ENCODE assay signal across 18 cellular contexts in the genomic region with DNA sequence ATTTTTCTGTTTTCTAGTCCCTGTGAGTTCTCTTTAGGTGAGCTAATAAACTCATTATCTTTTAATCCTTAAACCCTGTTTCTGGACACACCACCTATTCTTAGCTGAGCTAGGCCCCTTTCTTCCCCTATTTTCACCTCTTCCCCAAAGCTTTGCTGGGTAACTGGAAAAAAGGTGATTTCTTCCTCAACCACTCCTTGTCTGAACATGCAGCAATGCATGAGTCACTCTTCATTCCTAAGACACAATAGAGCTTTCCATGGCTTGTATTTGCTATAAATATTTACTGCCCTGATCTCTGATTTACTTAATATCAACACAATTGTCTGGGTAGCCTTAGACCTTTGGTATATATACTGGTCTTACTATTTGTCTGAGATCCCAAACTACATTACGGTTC.
DNase-seq lines count a peak whose midpoint lies in the region; ATAC-seq, FAIRE-seq and TF ChIP-seq lines count a peak whose summit lies in the region.
"Had no signal": no experiment of that assay in that cellular context is flagged by ENCODE, and none has a peak within 500 bp of the region (broad histone marks: within the 10 kb centered on the region; RNA-seq: fewer than 3 reads in every experiment).

No MANE protein-coding gene starts in this region.

- TF ChIP-seq POLR2A in stomach (IDR thresholded peaks at IDR 0.05): no peak

- H3K9me3 ChIP-seq in astrocyte (ENCODE audit: insufficient read depth, low read depth, low read length) (no peaks in the 10 kb centered on the region), hepatocyte (ENCODE audit: low read depth) (no peaks in the 10 kb centered on the region), stomach (no peaks in the 10 kb centered on the region)
- H3K9me3 ChIP-seq: esophagus muscularis mucosa had no signal

- no peak for FAIRE-seq in astrocyte (lab: Jason Lieb, UNC)
- FAIRE-seq: K562, TTC549 had no signal

- H3K27me3 Mint-ChIP-seq in HFFc6 (ENCODE audit: insufficient read depth) (no peaks in the 10 kb centered on the region), astrocyte (ENCODE audit: low read depth, unreplicated experiment) (no peaks in the 10 kb centered on the region)

- H3K4me1 Mint-ChIP-seq in HFFc6 (ENCODE audit: low read depth): peaks cover 70% of the 10 kb centered on the region
- H3K4me1 Mint-ChIP-seq in astrocyte (ENCODE audit: low read depth, unreplicated experiment): peaks cover 27% of the 10 kb centered on the region

- H3K27me3 ChIP-seq in astrocyte (ENCODE audit: insufficient read depth, low read length) (no peaks in the 10 kb centered on the region), hepatocyte (no peaks in the 10 kb centered on the region), stomach (no peaks in the 10 kb centered on the region)
- H3K27me3 ChIP-seq: esophagus muscularis mucosa had no signal

- H3K9ac ChIP-seq in astrocyte (ENCODE audit: low read length): no peak overlapping the region

- H3K9me3 Mint-ChIP-seq in HFFc6: no peaks in the 10 kb centered on the region
- H3K9me3 Mint-ChIP-seq in astrocyte (ENCODE audit: unreplicated experiment): peaks cover 2% of the 10 kb centered on the region

- H3K79me2 ChIP-seq in astrocyte (ENCODE audit: insufficient read depth, low read length) (no peaks in the 10 kb centered on the region), hepatocyte (no peaks in the 10 kb centered on the region)

- H3K36me3 Mint-ChIP-seq in HFFc6 (ENCODE audit: low read depth): peaks cover 4% of the 10 kb centered on the region; the same call in 1 of the 2 replicates
- no peaks in the 10 kb centered on the region for H3K36me3 Mint-ChIP-seq in astrocyte (ENCODE audit: low read depth, unreplicated experiment)
- H3K36me3 Mint-ChIP-seq: CD4-positive, CD25-positive, alpha-beta regulatory T cell had no signal

- peak overlapping the region; percentile 53; the same call in 1 of the 2 replicates for H3K27ac Mint-ChIP-seq in HFFc6
- H3K27ac Mint-ChIP-seq in astrocyte (ENCODE audit: unreplicated experiment): peak overlapping the region; percentile 95
- H3K27ac Mint-ChIP-seq: CD4-positive, CD25-positive, alpha-beta regulatory T cell had no signal

- no peak for ATAC-seq in GM21576 (IDR thresholded peaks at IDR 0.05; ENCODE audit: unreplicated experiment)
- ATAC-seq: K562; stimulated activated naive CD8-positive, alpha-beta T cell treated with anti-CD3 and anti-CD28 coated beads, Interleukin-15, Interleukin-2, amounts not matched to agents 100 U/mL and 50 U/mL, for 24 hours had no signal

- peaks cover 20% of the 10 kb centered on the region for H3K4me1 ChIP-seq in astrocyte (ENCODE audit: insufficient read depth, low read length)
- H3K4me1 ChIP-seq in hepatocyte (ENCODE audit: insufficient read depth): peaks cover 23% of the 10 kb centered on the region
- H3K4me1 ChIP-seq in stomach: peaks cover 0 to 24% (median 4%) of the 10 kb centered on the region in 4 donors

- WGBS in hepatocyte (ENCODE audit: low lambda C conversion rate, missing lambda C conversion rate): 74% methylated on average over 1 of the region's 1 CpG
- WGBS in stomach, 5 donors: 33 to 57% (median 34%) methylated on average over 1 of the region's 1 CpG

- H3K4me2 ChIP-seq in astrocyte (ENCODE audit: low read length) (peak overlapping the region; percentile 40), hepatocyte (no peak overlapping the region)

- intact Hi-C loops in stomach (cut with DNase I; ENCODE audit: low total_unique reads): no loop called here

- peak; percentile 28 for DNase-seq in HFFc6
- DNase-seq in astrocyte (ENCODE audit: low read depth): peak; percentile 81
- DNase-seq in hepatocyte (ENCODE audit: low spot score): no peak
- no peak for DNase-seq in stomach
- no peak for DNase-seq in retina
- DNase-seq in GDM1 (lab: John Stamatoyannopoulos, UW): no peak
- DNase-seq: activated CD8-positive, alpha-beta memory T cell treated with anti-CD3 and anti-CD28 coated beads for 24 hours; activated gamma-delta T cell; CD4-positive, CD25-positive, alpha-beta regulatory T cell; central memory CD4-positive, alpha-beta T cell; NCI-H1694; NCI-H526 treated with DMSO at 0.1 percent for 48 hours; Right ventricle myocardium superior; stimulated activated naive CD8-positive, alpha-beta T cell treated with anti-CD3 and anti-CD28 coated beads, Interleukin-15, Interleukin-2, amounts not matched to agents 100 U/mL and 50 U/mL, for 24 hours had no signal

- H3K4me3 Mint-ChIP-seq in HFFc6 (peak overlapping the region; percentile 33), astrocyte (ENCODE audit: unreplicated experiment) (no peak overlapping the region)
- H3K4me3 Mint-ChIP-seq: CD4-positive, CD25-positive, alpha-beta regulatory T cell had no signal

- no peak for TF ChIP-seq EP300 in stomach (IDR thresholded peaks at IDR 0.05)

- H3K27ac ChIP-seq in astrocyte (ENCODE audit: low read depth, low read length) (peak overlapping the region; percentile 54), hepatocyte (peak overlapping the region; percentile 88), stomach (peak overlapping the region in 4 of 5 donors; percentile 49 to 79 (median 62))
- H3K27ac ChIP-seq: esophagus muscularis mucosa had no signal

- TF ChIP-seq CTCF in HFFc6 (IDR thresholded peaks at IDR 0.05): no peak
- no peak for TF ChIP-seq CTCF in astrocyte (IDR thresholded peaks at IDR 0.05; ENCODE audit: insufficient read depth, low read depth, low read length)
- TF ChIP-seq CTCF in hepatocyte (IDR thresholded peaks at IDR 0.05; ENCODE audit: poor library complexity): no peak
- TF ChIP-seq CTCF in stomach (IDR thresholded peaks at IDR 0.05): no peak

- H3K4me3 ChIP-seq in astrocyte (ENCODE audit: insufficient read depth, low read depth, low read length) (no peak overlapping the region), hepatocyte (no peak overlapping the region), stomach (no peak overlapping the region)
- H3K4me3 ChIP-seq: esophagus muscularis mucosa, K562 had no signal

- H3K36me3 ChIP-seq in astrocyte (ENCODE audit: insufficient read depth, low read length): no peaks in the 10 kb centered on the region
- no peaks in the 10 kb centered on the region for H3K36me3 ChIP-seq in hepatocyte (replicated peaks; ENCODE audit: insufficient read depth, low read depth)
- no peaks in the 10 kb centered on the region for H3K36me3 ChIP-seq in stomach
- H3K36me3 ChIP-seq: esophagus muscularis mucosa had no signal

- H2AFZ ChIP-seq in astrocyte (ENCODE audit: low read depth, low read length) (no peak overlapping the region), hepatocyte (no peak overlapping the region)

- H3K9me2 ChIP-seq in hepatocyte (replicated peaks; ENCODE audit: insufficient read depth): no peaks in the 10 kb centered on the region

- H4K20me1 ChIP-seq in astrocyte (ENCODE audit: insufficient read depth, low read length) (no peaks in the 10 kb centered on the region), hepatocyte (ENCODE audit: insufficient read depth, poor library complexity, severe bottlenecking) (no peaks in the 10 kb centered on the region)

Comparison
In these comparisons a context has a peak if more than half of its experiments do, and no peak if none do; other contexts are left out.
1. DNase-seq: peak in HFFc6 (single experiment) and astrocyte (single experiment); none in hepatocyte (single experiment), stomach (single experiment), retina (single experiment) and GDM1 (single experiment).
2. Peak in every context shown above with its lines, with median percentiles within 50 percentile points of each other: H3K27ac ChIP-seq.